ENCODE assay signal across 8 cellular contexts in genomic region chr12:68641138-68641537, GRCh38. TPM values are rescaled to one million over a fixed set of nuclear protein-coding genes. Genes with fewer than 3 reads are reported as not detected.
A peak's percentile ranks its signal among the peaks of the same experiment; 100 is the strongest.
DNase-seq lines count a peak whose midpoint lies in the region; ATAC-seq and TF ChIP-seq lines count a peak whose summit lies in the region.

No MANE protein-coding gene starts in this region.

- peak overlapping the region in 2 of 4 donors; percentile 0 to 6 for H3K27ac ChIP-seq in body of pancreas

- peaks cover 19% of the 10 kb centered on the region for H3K4me1 ChIP-seq in body of pancreas

- ATAC-seq in GM18907 (IDR thresholded peaks at IDR 0.05; ENCODE audit: unreplicated experiment): peak; percentile 94
- peak; percentile 79 for ATAC-seq in HG02852 (IDR thresholded peaks at IDR 0.05; ENCODE audit: unreplicated experiment)
- ATAC-seq in body of pancreas: no peak

- no peaks in the 10 kb centered on the region for H3K27me3 Mint-ChIP-seq in activated CD4-positive, alpha-beta T cell treated with anti-CD3 and anti-CD28 coated beads, Interleukin-2, amount 10 ng/mL, durations not matched to agents 24 days and 14 days

- no peaks in the 10 kb centered on the region for H3K9me3 ChIP-seq in body of pancreas

- no peak overlapping the region for H3K4me3 ChIP-seq in body of pancreas

- H3K4me3 Mint-ChIP-seq in activated CD4-positive, alpha-beta T cell treated with anti-CD3 and anti-CD28 coated beads, Interleukin-2, amount 10 ng/mL, durations not matched to agents 24 days and 14 days: peak overlapping the region; percentile 64

- no peaks in the 10 kb centered on the region for H3K36me3 ChIP-seq in body of pancreas (replicated peaks in 1 of 2; ENCODE audit: insufficient read depth in 1 of 2, low read depth in 2 of 2)

- DNase-seq in activated CD4-positive, alpha-beta T cell treated with anti-CD3 and anti-CD28 coated beads, Interleukin-2, amount 10 ng/mL, durations not matched to agents 24 days and 14 days: peak; percentile 86
- DNase-seq in pons (ENCODE audit: low spot score) (peak; percentile 37), NCI-H2081 treated with DMSO at 0.1 percent for 48 hours (lab: John Stamatoyannopoulos, UW) (no peak), body of pancreas (no peak), DMS79 (lab: John Stamatoyannopoulos, UW) (no peak)
- no peak for DNase-seq in effector CD8-positive, alpha-beta T cell (lab: John Stamatoyannopoulos, UW)

- peak overlapping the region; percentile 60 for H3K27ac Mint-ChIP-seq in activated CD4-positive, alpha-beta T cell treated with anti-CD3 and anti-CD28 coated beads, Interleukin-2, amount 10 ng/mL, durations not matched to agents 24 days and 14 days

- 10 to 17% methylated on average over 5 of the region's 5 CpGs for WGBS in body of pancreas, 2 donors

- H3K36me3 Mint-ChIP-seq in activated CD4-positive, alpha-beta T cell treated with anti-CD3 and anti-CD28 coated beads, Interleukin-2, amount 10 ng/mL, durations not matched to agents 24 days and 14 days (ENCODE audit: low read depth): peaks cover 21% of the 10 kb centered on the region

- no peak for TF ChIP-seq CTCF in body of pancreas (IDR thresholded peaks at IDR 0.05)

- TF ChIP-seq POLR2A in body of pancreas (IDR thresholded peaks at IDR 0.05): no peak

- H3K27me3 ChIP-seq in body of pancreas: no peaks in the 10 kb centered on the region

- H3K9me3 Mint-ChIP-seq in activated CD4-positive, alpha-beta T cell treated with anti-CD3 and anti-CD28 coated beads, Interleukin-2, amount 10 ng/mL, durations not matched to agents 24 days and 14 days: no peaks in the 10 kb centered on the region

- intact Hi-C loops in activated CD4-positive, alpha-beta T cell treated with anti-CD3 and anti-CD28 coated beads, Interleukin-2, amount 10 ng/mL, durations not matched to agents 24 days and 14 days (cut with micrococcal nuclease): loop anchor here (1.0 to 10.0 kb wide), 4 partner anchors 29 to 276 kb away; no protein-coding TSS in a partner anchor
- intact Hi-C loops in body of pancreas (cut with DNase I): no loop called here

- peaks cover 48% of the 10 kb centered on the region for H3K4me1 Mint-ChIP-seq in activated CD4-positive, alpha-beta T cell treated with anti-CD3 and anti-CD28 coated beads, Interleukin-2, amount 10 ng/mL, durations not matched to agents 24 days and 14 days

RNA-seq across cellular contexts. Expression of gene RAP1B, which starts 30.4 kb away (rescaled TPM):
- total RNA-seq in activated CD4-positive, alpha-beta T cell treated with anti-CD3 and anti-CD28 coated beads, Interleukin-2, amount 10 ng/mL, durations not matched to agents 24 days and 14 days: 207 and 209 TPM in 2 replicates
- 10 to 100 TPM; 47.5 to 74.5 TPM for total RNA-seq in body of pancreas

RNA-seq across cellular contexts. Expression of gene NUP107, which starts 45.6 kb away (rescaled TPM):
- 127 and 128 TPM in 2 replicates for total RNA-seq in activated CD4-positive, alpha-beta T cell treated with anti-CD3 and anti-CD28 coated beads, Interleukin-2, amount 10 ng/mL, durations not matched to agents 24 days and 14 days
- 10 to 100 TPM; 29.6 to 34.9 TPM for total RNA-seq in body of pancreas

Comparison
In these comparisons a context has a peak if more than half of its experiments do, and no peak if none do; other contexts are left out.
1. DNase-seq: peak in activated CD4-positive, alpha-beta T cell treated with anti-CD3 and anti-CD28 coated beads, Interleukin-2, amount 10 ng/mL, durations not matched to agents 24 days and 14 days (single experiment) and pons (single experiment); none in NCI-H2081 treated with DMSO at 0.1 percent for 48 hours (single experiment), body of pancreas (0 of 4), effector CD8-positive, alpha-beta T cell (single experiment) and DMS79 (single experiment).